Comparison of ENCODE assay signal across 8 cellular contexts in the genomic region with DNA sequence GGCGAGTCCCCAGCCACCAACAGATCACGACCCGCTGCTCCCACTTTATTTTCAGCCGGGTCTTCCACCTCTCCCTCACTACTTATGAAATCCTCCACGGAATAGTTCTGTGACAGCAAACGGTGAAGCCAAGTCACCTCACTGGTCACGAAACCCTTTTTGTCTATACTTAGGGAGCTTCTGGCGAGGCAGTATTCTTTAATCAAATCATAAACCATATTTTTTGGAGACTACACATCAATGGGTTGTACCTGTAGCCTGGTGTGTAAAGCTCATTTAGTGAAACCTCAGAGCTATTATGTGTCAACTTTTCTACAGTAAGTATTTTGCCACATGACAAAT. TPM values are rescaled to one million over a fixed set of nuclear protein-coding genes. Genes with fewer than 3 reads are reported as not detected.
DNase-seq lines count a peak whose midpoint lies in the region; ATAC-seq and TF ChIP-seq lines count a peak whose summit lies in the region.

No MANE protein-coding gene starts in this region.

- TF ChIP-seq CTCF in mammary epithelial cell (conservative IDR thresholded peaks at IDR 0.05 in 1 of 2, IDR thresholded peaks at IDR 0.05 in 1 of 2; ENCODE audit: extremely low read depth in 1 of 2, insufficient read depth in 1 of 2, low read depth in 1 of 2, low read length in 2 of 2) (no peak), lower lobe of right lung (IDR thresholded peaks at IDR 0.05) (no peak), transverse colon (IDR thresholded peaks at IDR 0.05) (no peak)

- H3K9me3 ChIP-seq in mammary epithelial cell (replicated peaks; ENCODE audit: insufficient read depth, low read length) (no peaks in the 10 kb centered on the region), lower lobe of right lung (no peaks in the 10 kb centered on the region), transverse colon (no peaks in the 10 kb centered on the region)

- peak overlapping the region; percentile 85 for H3K4me2 ChIP-seq in mammary epithelial cell (ENCODE audit: insufficient read depth, low read depth, low read length)

- TF ChIP-seq EP300 in transverse colon (IDR thresholded peaks at IDR 0.05; ENCODE audit: low read depth) = no peak

- WGBS in mammary epithelial cell (ENCODE audit: low coverage, missing lambda C conversion rate) = 0% methylated on average over 8 of the region's 8 CpGs
- 3 to 4% methylated on average over 8 of the region's 8 CpGs for WGBS in transverse colon (ENCODE audit: low coverage in 1 of 2), 2 donors

- H3K36me3 ChIP-seq in mammary epithelial cell (ENCODE audit: insufficient read depth, low read length) = peaks cover 14% of the 10 kb centered on the region
- peaks cover 6% of the 10 kb centered on the region for H3K36me3 ChIP-seq in lower lobe of right lung
- no peaks in the 10 kb centered on the region for H3K36me3 ChIP-seq in transverse colon

- H3K79me2 ChIP-seq in mammary epithelial cell (ENCODE audit: insufficient read depth, low read length) = peaks cover 41% of the 10 kb centered on the region

- no peaks in the 10 kb centered on the region for H4K20me1 ChIP-seq in mammary epithelial cell (ENCODE audit: insufficient read depth, low read length)

- ATAC-seq in lower lobe of right lung = no peak

- H3K9ac ChIP-seq in mammary epithelial cell (ENCODE audit: insufficient read depth, low read length) = peak overlapping the region; percentile 71

- CTCF ChIA-PET in mammary epithelial cell (lab: Charles Lee; ENCODE audit: low non-redundant PET) = no interaction called here

- in situ Hi-C loops in mammary epithelial cell (cut with MboI; ENCODE audit: low sequenced_read_pairs in 2 of 2) (no loop called here), transverse colon (cut with MboI; ENCODE audit: low pct_ligation_motif_present in 1 of 4, low pct_unique_long_range_greater_than_20kb in 1 of 4, low sequenced_read_pairs in 3 of 4) (loop anchor here in 2 of 4 donors (10.0 kb wide), 2 partner anchors 136 to 386 kb away; a partner anchor contains a TSS)

- peak; percentile 23 for DNase-seq in DMS79 treated with DMSO at 0.1 percent for 48 hours (lab: John Stamatoyannopoulos, UW)
- DNase-seq in DMS79 (lab: John Stamatoyannopoulos, UW) = no peak
- DNase-seq in mammary epithelial cell = no peak
- no peak for DNase-seq in lower lobe of right lung
- DNase-seq in transverse colon = no peak
- no peak for DNase-seq in activated CD4-positive, alpha-beta T cell treated with anti-CD3 and anti-CD28 coated beads for 1 hour
- no peak for DNase-seq in HCEC 1CT
- DNase-seq in GF-D8 (lab: John Stamatoyannopoulos, UW) = no peak

- intact Hi-C loops in mammary epithelial cell (cut with micrococcal nuclease) (loop anchor here (1.0 kb wide), 1 partner anchor 112 kb away; no protein-coding TSS in a partner anchor), lower lobe of right lung (cut with DNase I) (no loop called here), transverse colon (cut with DNase I; ENCODE audit: low total_unique reads) (loop anchor here (5.0 kb wide), 1 partner anchor 1874 kb away; no protein-coding TSS in a partner anchor)

- H3K4me3 ChIP-seq in mammary epithelial cell (replicated peaks in 1 of 3; ENCODE audit: insufficient read depth in 1 of 3, low read depth in 2 of 3, low read length in 3 of 3) (peak overlapping the region; percentile 61 to 88 (median 68)), lower lobe of right lung (peak overlapping the region; percentile 80), transverse colon (peak overlapping the region; percentile 60 to 86 (median 78))

- no TSS peak for BruUV-seq in mammary epithelial cell (replicated peaks; lab: Mats Ljungman, UMichigan)

- no peaks in the 10 kb centered on the region for H3K27me3 ChIP-seq in mammary epithelial cell (ENCODE audit: insufficient read depth, low read length)
- no peaks in the 10 kb centered on the region for H3K27me3 ChIP-seq in lower lobe of right lung (ENCODE audit: low read depth)
- H3K27me3 ChIP-seq in transverse colon = no peaks in the 10 kb centered on the region

- peak overlapping the region; percentile 96 for H2AFZ ChIP-seq in mammary epithelial cell (ENCODE audit: low read depth, low read length)

- peaks cover 26% of the 10 kb centered on the region for H3K4me1 ChIP-seq in mammary epithelial cell (ENCODE audit: insufficient read depth, low read length)
- peaks cover 27% of the 10 kb centered on the region for H3K4me1 ChIP-seq in lower lobe of right lung
- H3K4me1 ChIP-seq in transverse colon = peaks cover 6 to 28% (median 21%) of the 10 kb centered on the region in 4 donors

- dilution Hi-C loops in mammary epithelial cell (cut with HindIII; ENCODE audit: low sequenced_read_pairs) = no loop called here

- no peak for TF ChIP-seq POLR2A in transverse colon (IDR thresholded peaks at IDR 0.05)

- H3K27ac ChIP-seq in mammary epithelial cell (ENCODE audit: insufficient read depth, low read depth, low read length) = peak overlapping the region; percentile 36
- H3K27ac ChIP-seq in lower lobe of right lung = peak overlapping the region; percentile 81
- H3K27ac ChIP-seq in transverse colon = peak overlapping the region; percentile 94 to 99 (median 97)

RNA-seq across cellular contexts. Expression of a gene that starts 0.8 kb away (rescaled TPM):
- 100 to 1,000 TPM; 121 to 323 TPM for total RNA-seq in mammary epithelial cell
- polyA plus RNA-seq in mammary epithelial cell = 793 TPM
- 186 TPM for polyA minus RNA-seq in mammary epithelial cell
- 143 TPM for total RNA-seq in lower lobe of right lung
- 100 to 1,000 TPM in 2 of 4 donors, 10 to 100 TPM in 2; 28.8 to 139 (median 81.5) TPM for total RNA-seq in transverse colon

RNA-seq across cellular contexts. Expression of a gene that starts 4.5 kb away (rescaled TPM):
- 10 to 100 TPM; 50.0 to 50.2 TPM for total RNA-seq in mammary epithelial cell
- 26.3 TPM for polyA plus RNA-seq in mammary epithelial cell
- 12.5 TPM for polyA minus RNA-seq in mammary epithelial cell
- total RNA-seq in lower lobe of right lung = 60.3 TPM
- total RNA-seq in transverse colon = 10 to 100 TPM; 41.9 to 58.1 (median 48.5) TPM

RNA-seq across cellular contexts. Expression of a gene that starts 56.7 kb away (rescaled TPM):
- 10 to 100 TPM; 32.5 to 66.2 TPM for total RNA-seq in mammary epithelial cell
- polyA plus RNA-seq in mammary epithelial cell = 35.6 TPM
- polyA minus RNA-seq in mammary epithelial cell = 7.4 TPM
- 47.7 TPM for total RNA-seq in lower lobe of right lung
- total RNA-seq in transverse colon = 10 to 100 TPM in 3 of 4 donors, under 1 TPM in 1; 1.00 to 60.3 (median 32.0) TPM

Comparison
In these comparisons a context has a peak if more than half of its experiments do, and no peak if none do; other contexts are left out.
1. H3K27ac ChIP-seq: peak in every context shown above with its lines; median percentile 97 in transverse colon; 81 in lower lobe of right lung; 36 in mammary epithelial cell.